ENCODE assay signal across 6 cellular contexts in genomic region chr14:45888766-45889285, GRCh38.
A peak's percentile ranks its signal among the peaks of the same experiment; 100 is the strongest.
DNase-seq lines count a peak whose midpoint lies in the region; FAIRE-seq and TF ChIP-seq lines count a peak whose summit lies in the region.
"Not testable (repeated sequence)": the region's sequence is repeated elsewhere in the genome, so short reads cannot be mapped to it uniquely, and the experiment has no call there.

No MANE protein-coding gene starts in this region.

- TF ChIP-seq RAD21 in H1 (IDR thresholded peaks at IDR 0.05 in 1 of 2, conservative IDR thresholded peaks at IDR 0.05 in 1 of 2; ENCODE audit: low read depth in 2 of 2, low read length in 2 of 2) = not testable (repeated sequence)

- H2BK15ac ChIP-seq in H1 (ENCODE audit: low read length) = not testable (repeated sequence)

- DNase-seq in H7; LNCaP clone FGC (ENCODE audit: low read depth); iPS DF 6.9 (ENCODE audit: low read depth, low spot score); mesothelial cell of epicardium (ENCODE audit: low spot score in 2 of 2, unreplicated experiment in 2 of 2); osteocyte (ENCODE audit: extremely low spot score, unreplicated experiment): not testable (repeated sequence)
- peak in 1 of 2 experiments; percentile 50 for DNase-seq in H1 (ENCODE audit: low read depth in 1 of 2, low spot score in 2 of 2)

- peak overlapping the region in 3 of 4 experiments; percentile 25 to 75 (median 47); a peak in 5 of 7 replicates for H3K9ac ChIP-seq in H1 (replicated peaks in 1 of 4; ENCODE audit: extremely low read depth in 1 of 4, low read depth in 3 of 4, low read length in 3 of 4)

- POLR2A ChIA-PET in H1 (lab: Charles Lee; ENCODE audit: partially characterized antibody) = not testable (repeated sequence)

- H2BK5ac ChIP-seq in H1 (ENCODE audit: low read depth, low read length) = peak overlapping the region; percentile 35; the same call in 1 of the 2 replicates

- peak overlapping the region; percentile 42 to 71 for H3K4me2 ChIP-seq in H1 (ENCODE audit: insufficient read depth in 1 of 2, low read depth in 2 of 2, low read length in 2 of 2)

- not testable (repeated sequence) for H3K4ac ChIP-seq in H1 (replicated peaks; ENCODE audit: insufficient read length, low read depth, low read length)

- not testable (repeated sequence) for H3K23ac ChIP-seq in H1 (ENCODE audit: insufficient read length)

- not testable (repeated sequence) for H3K9me3 ChIP-seq in H1 (ENCODE audit: insufficient read depth in 2 of 2, low read depth in 1 of 2, low read length in 1 of 2); iPS DF 6.9 (ENCODE audit: control insufficient read depth, insufficient read depth, low read length)

- not testable (repeated sequence) for H3K14ac ChIP-seq in H1 (ENCODE audit: insufficient read length)

- not testable (repeated sequence) for H2BK120ac ChIP-seq in H1 (replicated peaks; ENCODE audit: low read depth, low read length)

- H3K18ac ChIP-seq in H1 (ENCODE audit: extremely low read depth, low read length) = peak overlapping the region; percentile 71

- H3K36me3 Mint-ChIP-seq in mesothelial cell of epicardium; osteocyte (ENCODE audit: unreplicated experiment): not testable (repeated sequence)

- peaks cover 0 to 10% (median 4%) of the 10 kb centered on the region in 4 experiments; a peak in 4 of 7 replicates for H3K4me1 ChIP-seq in H1 (replicated peaks in 1 of 4; ENCODE audit: control insufficient read depth in 3 of 4, insufficient read depth in 4 of 4, low read length in 3 of 4)
- H3K4me1 ChIP-seq in iPS DF 6.9 (ENCODE audit: control insufficient read depth, insufficient read depth, low read length) = not testable (repeated sequence)

- not testable (repeated sequence) for H3K79me1 ChIP-seq in H1 (ENCODE audit: low read depth, low read length)

- FAIRE-seq in H1 (lab: Jason Lieb, UNC) = not testable (repeated sequence)

- H2BK20ac ChIP-seq in H1 (ENCODE audit: low read length) = not testable (repeated sequence)

- not testable (repeated sequence) for H2AK5ac ChIP-seq in H1 (ENCODE audit: low read depth, low read length)

- not testable (repeated sequence) for H3K9me3 Mint-ChIP-seq in mesothelial cell of epicardium; osteocyte (ENCODE audit: unreplicated experiment)

- not testable (repeated sequence) for TF ChIP-seq POLR2A in H1 (IDR thresholded peaks at IDR 0.05; ENCODE audit: control extremely low read depth in 1 of 2, low read depth in 2 of 2, low read length in 2 of 2)

- H3K27me3 Mint-ChIP-seq in mesothelial cell of epicardium (ENCODE audit: low read depth) = not testable (repeated sequence)
- peaks cover 22% of the 10 kb centered on the region for H3K27me3 Mint-ChIP-seq in osteocyte (ENCODE audit: unreplicated experiment)

- H4K20me1 ChIP-seq in H1 (replicated peaks in 1 of 2; ENCODE audit: control insufficient read depth in 1 of 2, insufficient read depth in 2 of 2, low read length in 2 of 2) = not testable (repeated sequence)

- H3K79me2 ChIP-seq in H1 (ENCODE audit: control insufficient read depth in 1 of 2, insufficient read depth in 2 of 2, low read length in 2 of 2) = not testable (repeated sequence)

- H3K4me3 Mint-ChIP-seq in mesothelial cell of epicardium = peak overlapping the region; percentile 65
- H3K4me3 Mint-ChIP-seq in osteocyte (ENCODE audit: unreplicated experiment) = peak overlapping the region; percentile 35

- not testable (repeated sequence) for TF ChIP-seq CTCF in LNCaP clone FGC (IDR thresholded peaks at IDR 0.05; ENCODE audit: control insufficient read depth, extremely low read depth, insufficient read depth); H1 (IDR thresholded peaks at IDR 0.05; ENCODE audit: control extremely low read depth in 1 of 3, insufficient read depth in 1 of 3, low read depth in 1 of 3, low read length in 3 of 3); mesothelial cell of epicardium (IDR thresholded peaks at IDR 0.05; ENCODE audit: unreplicated experiment); osteocyte (IDR thresholded peaks at IDR 0.05)

- not testable (repeated sequence) for H3K23me2 ChIP-seq in H1 (ENCODE audit: low read depth, low read length)

- not testable (repeated sequence) for H4K91ac ChIP-seq in H1 (replicated peaks; ENCODE audit: insufficient read length, low read length)

- peak overlapping the region; percentile 34; the same call in 1 of the 2 replicates for H3K27ac ChIP-seq in H1 (ENCODE audit: low read depth, low read length)
- H3K27ac ChIP-seq in iPS DF 6.9 (ENCODE audit: low read length) = not testable (repeated sequence)

- H2BK12ac ChIP-seq in H1 (ENCODE audit: low read depth, low read length) = not testable (repeated sequence)

- TF ChIP-seq EP300 in H1 (IDR thresholded peaks at IDR 0.05; ENCODE audit: borderline replicate concordance in 1 of 2, low read depth in 2 of 2, low read length in 2 of 2) = not testable (repeated sequence)

- H4K5ac ChIP-seq in H1 (ENCODE audit: insufficient read length, low read depth, low read length) = not testable (repeated sequence)

- peaks cover 15% of the 10 kb centered on the region for H3K4me1 Mint-ChIP-seq in mesothelial cell of epicardium
- not testable (repeated sequence) for H3K4me1 Mint-ChIP-seq in osteocyte (ENCODE audit: unreplicated experiment)

- CTCF ChIA-PET in H1 (lab: Charles Lee; ENCODE audit: partially characterized antibody) = not testable (repeated sequence)

- H3K27me3 ChIP-seq in H7 (ENCODE audit: control insufficient read depth, insufficient read depth, low read length); H1 (replicated peaks in 1 of 4; ENCODE audit: control insufficient read depth in 3 of 4, extremely low read depth in 1 of 4, insufficient read depth in 3 of 4, low read length in 3 of 4); iPS DF 6.9 (ENCODE audit: control insufficient read depth, insufficient read depth, low read length): not testable (repeated sequence)

- H4K8ac ChIP-seq in H1 (ENCODE audit: extremely low read depth, insufficient read depth, low read length) = peak overlapping the region; percentile 95; the same call in 1 of the 2 replicates

- peak overlapping the region; percentile 70 for H2AFZ ChIP-seq in H1 (ENCODE audit: low read length)

- H3K4me3 ChIP-seq in H7 (ENCODE audit: insufficient read depth, low read depth, low read length) (peak overlapping the region; percentile 21), LNCaP clone FGC (ENCODE audit: low read depth, low read length) (peak overlapping the region; percentile 36), H1 (ENCODE audit: extremely low read depth in 1 of 4, insufficient read depth in 2 of 4, low read depth in 3 of 4, low read length in 4 of 4) (peak overlapping the region; percentile 30 to 49 (median 34); a peak in 7 of 8 replicates), iPS DF 6.9 (ENCODE audit: low read length) (peak overlapping the region; percentile 38; the same call in 1 of the 2 replicates)

- peak overlapping the region; percentile 30 for H3K56ac ChIP-seq in H1 (replicated peaks; ENCODE audit: insufficient read length, low read depth, low read length)

- not testable (repeated sequence) for H3K27ac Mint-ChIP-seq in mesothelial cell of epicardium; osteocyte (ENCODE audit: unreplicated experiment)

- WGBS in H1 (ENCODE audit: extremely low coverage in 1 of 2, insufficient coverage in 1 of 2, insufficient read length in 1 of 2, insufficient replicate concordance in 2 of 2, low coverage in 1 of 2, low lambda C conversion rate in 2 of 2, missing lambda C conversion rate in 1 of 2), 2 experiments = 59% methylated on average over 27 of the region's 28 CpGs; no CpG with 5 or more reads in 1 of the 2 experiments
- no CpG with 5 or more reads among the region's 28 CpGs for WGBS in iPS DF 6.9 (ENCODE audit: insufficient coverage, insufficient read length)

- H3K36me3 ChIP-seq in H7 (replicated peaks; ENCODE audit: control insufficient read depth, insufficient read depth, low read length); H1 (ENCODE audit: control insufficient read depth in 2 of 4, insufficient read depth in 4 of 4, low read length in 3 of 4); iPS DF 6.9 (ENCODE audit: control insufficient read depth, insufficient read depth, low read length): not testable (repeated sequence)

TF ChIP-seq in H1, 55 proteins besides CTCF, POLR2A, EP300 and RAD21:
- TF ChIP-seq TAF1 (IDR thresholded peaks at IDR 0.05; ENCODE audit: low read depth, low read length) = 0 out of 2 replicates have a peak, but pooled peaks have one; percentile 17
- peak; percentile 41; the same call in 1 of the 2 replicates for TF ChIP-seq RBBP5 (IDR thresholded peaks at IDR 0.05; ENCODE audit: borderline replicate concordance, low read depth, low read length)
- TF ChIP-seq YY1 (IDR thresholded peaks at IDR 0.05; ENCODE audit: low read depth, low read length) = 0 out of 2 replicates have a peak, but pooled peaks have one; percentile 11
